ENCODE assay signal across 21 cellular contexts in the genomic region with DNA sequence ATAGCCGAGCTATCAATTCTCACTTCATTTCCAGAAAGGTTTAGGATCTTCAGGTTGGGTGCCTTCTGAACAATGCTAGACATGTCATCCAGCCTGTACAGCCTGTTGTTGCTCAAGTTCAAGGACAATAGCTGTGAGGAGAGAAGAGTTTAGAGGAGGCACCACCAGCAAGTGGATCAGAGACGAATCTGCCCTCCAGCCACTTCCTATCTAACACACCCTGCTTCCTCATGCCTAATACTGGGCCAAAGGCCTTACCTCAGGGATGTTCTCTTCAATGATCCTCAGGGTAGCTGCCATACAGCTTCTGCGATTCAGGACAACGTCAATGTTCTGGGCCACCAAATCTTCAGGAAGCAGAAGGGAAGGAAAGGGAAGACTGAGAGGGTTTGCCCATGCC. TPM values are rescaled to one million over a fixed set of nuclear protein-coding genes. Genes with fewer than 3 reads are reported as not detected.
DNase-seq lines count a peak whose midpoint lies in the region; ATAC-seq and TF ChIP-seq lines count a peak whose summit lies in the region.
"Had no signal": no experiment of that assay in that cellular context is flagged by ENCODE, and none has a peak within 500 bp of the region (broad histone marks: within the 10 kb centered on the region; RNA-seq: fewer than 3 reads in every experiment).

No MANE protein-coding gene starts in this region.

- H3K27ac ChIP-seq in substantia nigra (ENCODE audit: low read depth, low read length, poor library complexity, severe bottlenecking), result no peak overlapping the region
- H3K27ac ChIP-seq: A549, PC-9 had no signal

- no peak overlapping the region for H3K4me3 Mint-ChIP-seq in activated T-helper 17 cell treated with anti-CD3 and anti-CD28 coated beads, Interleukin-2, amount 50 U/mL, for 72 hours
- H3K4me3 Mint-ChIP-seq in dendritic cell treated with granulocyte-macrophage colony-stimulating factor and Interleukin-4, amounts not matched to agents 40 ng/mL and 50 ng/mL, for 4 days, result no peak overlapping the region
- peak overlapping the region; percentile 50 for H3K4me3 Mint-ChIP-seq in type B pancreatic cell
- H3K4me3 Mint-ChIP-seq: B cell; CD4-positive, alpha-beta memory T cell had no signal

- no peaks in the 10 kb centered on the region for H3K27me3 Mint-ChIP-seq in activated T-helper 17 cell treated with anti-CD3 and anti-CD28 coated beads, Interleukin-2, amount 50 U/mL, for 72 hours
- no peaks in the 10 kb centered on the region for H3K27me3 Mint-ChIP-seq in dendritic cell treated with granulocyte-macrophage colony-stimulating factor and Interleukin-4, amounts not matched to agents 40 ng/mL and 50 ng/mL, for 4 days
- no peaks in the 10 kb centered on the region for H3K27me3 Mint-ChIP-seq in type B pancreatic cell
- H3K27me3 Mint-ChIP-seq: B cell, IgD-negative memory B cell had no signal

- intact Hi-C loops in dendritic cell treated with granulocyte-macrophage colony-stimulating factor and Interleukin-4, amounts not matched to agents 40 ng/mL and 50 ng/mL, for 4 days (cut with micrococcal nuclease), result no loop called here

- no peak for DNase-seq in activated naive CD4-positive, alpha-beta T cell treated with anti-CD3 and anti-CD28 coated beads, Interleukin-2, amount 50 U/mL, for 72 hours (ENCODE audit: low spot score in 2 of 2)
- DNase-seq in activated naive CD4-positive, alpha-beta T cell treated with Interleukin-2 at 50 U/mL for 16 hours, result no peak
- no peak for DNase-seq in type B pancreatic cell (ENCODE audit: extremely low spot score, unreplicated experiment)
- DNase-seq in HuH-7.5 (ENCODE audit: low spot score), result no peak
- no peak for DNase-seq in DMS153 treated with DMSO at 0.1 percent for 48 hours (lab: John Stamatoyannopoulos, UW; ENCODE audit: unreplicated experiment)
- DNase-seq in substantia nigra (lab: John Stamatoyannopoulos, UW), result no peak
- DNase-seq: CD4-positive, alpha-beta memory T cell; Karpas-422; NCI-H1105 treated with DMSO at 0.1 percent for 48 hours; NCI-H2029 treated with DMSO at 0.1 percent for 48 hours; NCI-H226; NCI-H510A treated with DMSO at 0.1 percent for 48 hours; NCI-H748 treated with DMSO at 0.1 percent for 48 hours; RPMI8226; SHP77 had no signal

- H3K27ac Mint-ChIP-seq in activated naive CD4-positive, alpha-beta T cell treated with anti-CD3 and anti-CD28 coated beads, Interleukin-2, amount 50 U/mL, for 72 hours, result peak overlapping the region; percentile 81 to 88
- H3K27ac Mint-ChIP-seq in activated T-helper 17 cell treated with anti-CD3 and anti-CD28 coated beads, Interleukin-2, amount 50 U/mL, for 72 hours, result peak overlapping the region; percentile 70
- H3K27ac Mint-ChIP-seq in dendritic cell treated with granulocyte-macrophage colony-stimulating factor and Interleukin-4, amounts not matched to agents 40 ng/mL and 50 ng/mL, for 4 days, result peak overlapping the region; percentile 56
- H3K27ac Mint-ChIP-seq in type B pancreatic cell, result peak overlapping the region; percentile 85
- H3K27ac Mint-ChIP-seq: IgD-negative memory B cell had no signal

- TF ChIP-seq CTCF in type B pancreatic cell (conservative IDR thresholded peaks at IDR 0.05), result no peak

- H3K9me3 Mint-ChIP-seq in activated naive CD4-positive, alpha-beta T cell treated with anti-CD3 and anti-CD28 coated beads, Interleukin-2, amount 50 U/mL, for 72 hours, result no peaks in the 10 kb centered on the region
- H3K9me3 Mint-ChIP-seq in activated T-helper 17 cell treated with anti-CD3 and anti-CD28 coated beads, Interleukin-2, amount 50 U/mL, for 72 hours, result no peaks in the 10 kb centered on the region
- H3K9me3 Mint-ChIP-seq in dendritic cell treated with granulocyte-macrophage colony-stimulating factor and Interleukin-4, amounts not matched to agents 40 ng/mL and 50 ng/mL, for 4 days, result no peaks in the 10 kb centered on the region
- no peaks in the 10 kb centered on the region for H3K9me3 Mint-ChIP-seq in type B pancreatic cell
- H3K9me3 Mint-ChIP-seq: IgD-negative memory B cell had no signal

- no peak for ATAC-seq in activated naive CD4-positive, alpha-beta T cell treated with anti-CD3 and anti-CD28 coated beads, Interleukin-2, amount 50 U/mL, for 72 hours
- ATAC-seq in activated T-helper 17 cell treated with anti-CD3 and anti-CD28 coated beads, Interleukin-2, amount 50 U/mL, for 72 hours (replicated peaks), result no peak
- ATAC-seq: A549 had no signal

- peaks cover 17% of the 10 kb centered on the region for H3K4me1 Mint-ChIP-seq in activated T-helper 17 cell treated with anti-CD3 and anti-CD28 coated beads, Interleukin-2, amount 50 U/mL, for 72 hours
- H3K4me1 Mint-ChIP-seq in dendritic cell treated with granulocyte-macrophage colony-stimulating factor and Interleukin-4, amounts not matched to agents 40 ng/mL and 50 ng/mL, for 4 days (ENCODE audit: low read depth), result peaks cover 51% of the 10 kb centered on the region
- peaks cover 9% of the 10 kb centered on the region for H3K4me1 Mint-ChIP-seq in type B pancreatic cell (ENCODE audit: unreplicated experiment)

- peaks cover 27 to 48% of the 10 kb centered on the region in 2 donors for H3K36me3 Mint-ChIP-seq in activated naive CD4-positive, alpha-beta T cell treated with anti-CD3 and anti-CD28 coated beads, Interleukin-2, amount 50 U/mL, for 72 hours
- H3K36me3 Mint-ChIP-seq in activated T-helper 17 cell treated with anti-CD3 and anti-CD28 coated beads, Interleukin-2, amount 50 U/mL, for 72 hours (ENCODE audit: low read depth), result peaks cover 94% of the 10 kb centered on the region
- H3K36me3 Mint-ChIP-seq in dendritic cell treated with granulocyte-macrophage colony-stimulating factor and Interleukin-4, amounts not matched to agents 40 ng/mL and 50 ng/mL, for 4 days (ENCODE audit: low read depth), result peaks cover 94% of the 10 kb centered on the region
- H3K36me3 Mint-ChIP-seq in type B pancreatic cell, result peaks cover 30% of the 10 kb centered on the region

RNA-seq across cellular contexts. Expression of gene NXF1, which starts 4.2 kb away (rescaled TPM):
- total RNA-seq in activated naive CD4-positive, alpha-beta T cell treated with anti-CD3 and anti-CD28 coated beads, Interleukin-2, amount 50 U/mL, for 72 hours, result 100 to 1,000 TPM; 104 to 132 TPM
- total RNA-seq in activated T-helper 17 cell treated with anti-CD3 and anti-CD28 coated beads, Interleukin-2, amount 50 U/mL, for 72 hours, result 100 to 1,000 TPM in 1 of 2 donors, 10 to 100 TPM in 1; 85.8 to 115 TPM
- 111 TPM in 2 replicates for total RNA-seq in type B pancreatic cell (ENCODE audit: low replicate concordance)

RNA-seq across cellular contexts. Expression of gene TMEM223, which starts 9.3 kb away (rescaled TPM):
- total RNA-seq in activated naive CD4-positive, alpha-beta T cell treated with anti-CD3 and anti-CD28 coated beads, Interleukin-2, amount 50 U/mL, for 72 hours, result 10 to 100 TPM in 1 of 2 donors, 1 to 10 TPM in 1; 8.9 to 11.3 TPM
- total RNA-seq in activated T-helper 17 cell treated with anti-CD3 and anti-CD28 coated beads, Interleukin-2, amount 50 U/mL, for 72 hours, result 10 to 100 TPM in 1 of 2 donors, 1 to 10 TPM in 1; 6.2 to 16.2 TPM
- total RNA-seq in type B pancreatic cell (ENCODE audit: low replicate concordance), result 21.9 and 23.3 TPM in 2 replicates

RNA-seq across cellular contexts. Expression of gene TMEM179B, which starts 13.9 kb away (rescaled TPM):
- total RNA-seq in activated naive CD4-positive, alpha-beta T cell treated with anti-CD3 and anti-CD28 coated beads, Interleukin-2, amount 50 U/mL, for 72 hours, result 10 to 100 TPM; 19.5 to 20.9 TPM
- total RNA-seq in activated T-helper 17 cell treated with anti-CD3 and anti-CD28 coated beads, Interleukin-2, amount 50 U/mL, for 72 hours, result 10 to 100 TPM; 18.6 to 20.9 TPM
- 41.1 and 53.1 TPM in 2 replicates for total RNA-seq in type B pancreatic cell (ENCODE audit: low replicate concordance)

RNA-seq across cellular contexts. Expression of gene TAF6L, which starts 29.9 kb away (rescaled TPM):
- total RNA-seq in activated naive CD4-positive, alpha-beta T cell treated with anti-CD3 and anti-CD28 coated beads, Interleukin-2, amount 50 U/mL, for 72 hours, result 10 to 100 TPM; 16.7 to 32.2 TPM
- 10 to 100 TPM; 14.1 to 27.5 TPM for total RNA-seq in activated T-helper 17 cell treated with anti-CD3 and anti-CD28 coated beads, Interleukin-2, amount 50 U/mL, for 72 hours
- 23.8 and 37.6 TPM in 2 replicates for total RNA-seq in type B pancreatic cell (ENCODE audit: low replicate concordance)

RNA-seq across cellular contexts. Expression of gene STX5, which starts 30.8 kb away (rescaled TPM):
- 10 to 100 TPM; 23.0 to 61.3 TPM for total RNA-seq in activated naive CD4-positive, alpha-beta T cell treated with anti-CD3 and anti-CD28 coated beads, Interleukin-2, amount 50 U/mL, for 72 hours
- total RNA-seq in activated T-helper 17 cell treated with anti-CD3 and anti-CD28 coated beads, Interleukin-2, amount 50 U/mL, for 72 hours, result 10 to 100 TPM; 23.4 to 32.0 TPM
- 42.4 and 51.7 TPM in 2 replicates for total RNA-seq in type B pancreatic cell (ENCODE audit: low replicate concordance)
